In genomic region chr20:31837896-31838397, GRCh38 we compare ENCODE assay signal across 1 cellular context.
A peak's percentile ranks its signal among the peaks of the same experiment; 100 is the strongest.
TF ChIP-seq lines count a peak whose summit lies in the region.

No MANE protein-coding gene starts in this region.

TF ChIP-seq in K562, 482 proteins besides CTCF, POLR2A, EP300 and RAD21:
- TF ChIP-seq ZNF232 (CRISPR knock-in tag; IDR thresholded peaks at IDR 0.05), result no peak
- no peak for TF ChIP-seq E2F8 (IDR thresholded peaks at IDR 0.05; ENCODE audit: low read depth, partially characterized antibody)
- no peak for TF ChIP-seq ZBTB43 (CRISPR knock-in tag; IDR thresholded peaks at IDR 0.05)
- no peak for TF ChIP-seq LARP7 (IDR thresholded peaks at IDR 0.05)
- TF ChIP-seq CHD4 (IDR thresholded peaks at IDR 0.05; ENCODE audit: insufficient read depth, insufficient replicate concordance, low read depth, low read length, poor library complexity, severe bottlenecking), result no peak
- no peak for TF ChIP-seq PRDM10 (IDR thresholded peaks at IDR 0.05; ENCODE audit: partially characterized antibody)
- TF ChIP-seq JUND (IDR thresholded peaks at IDR 0.05; ENCODE audit: borderline replicate concordance, low read depth, low read length), result peak; percentile 55; the same call in 1 of the 2 replicates
- peak; percentile 35; the same call in 1 of the 3 replicates for TF ChIP-seq JUND (tag; IDR thresholded peaks at IDR 0.05; ENCODE audit: borderline replicate concordance, low read depth, low read length)
- peak; percentile 94 for TF ChIP-seq ZNF263 (CRISPR knock-in tag; IDR thresholded peaks at IDR 0.05; ENCODE audit: borderline replicate concordance)
- TF ChIP-seq MCM3 (IDR thresholded peaks at IDR 0.05), result no peak
- no peak for TF ChIP-seq XRCC5 (IDR thresholded peaks at IDR 0.05; ENCODE audit: low read depth, low read length)
- TF ChIP-seq FOSL1 (tag; conservative IDR thresholded peaks at IDR 0.05), result 0 out of 2 replicates have a peak, but pooled peaks have one; percentile 29
- TF ChIP-seq ATF3 (IDR thresholded peaks at IDR 0.05), result peak; percentile 59; the same call in 1 of the 2 replicates
- TF ChIP-seq ATF3 (CRISPR knock-in tag; conservative IDR thresholded peaks at IDR 0.05), result no peak
- no peak for TF ChIP-seq ZNF212 (CRISPR knock-in tag; IDR thresholded peaks at IDR 0.05)
- TF ChIP-seq MAX (CRISPR knock-in tag; IDR thresholded peaks at IDR 0.05), result no peak
- TF ChIP-seq ZBTB1 (CRISPR knock-in tag; IDR thresholded peaks at IDR 0.05; ENCODE audit: borderline replicate concordance, low read depth), result no peak
- no peak for TF ChIP-seq ATF2 (CRISPR knock-in tag; IDR thresholded peaks at IDR 0.05)
- TF ChIP-seq CHD7 (IDR thresholded peaks at IDR 0.05; ENCODE audit: low read depth, low read length), result no peak
